Comparison of ENCODE assay signal across 23 cellular contexts in the genomic region with DNA sequence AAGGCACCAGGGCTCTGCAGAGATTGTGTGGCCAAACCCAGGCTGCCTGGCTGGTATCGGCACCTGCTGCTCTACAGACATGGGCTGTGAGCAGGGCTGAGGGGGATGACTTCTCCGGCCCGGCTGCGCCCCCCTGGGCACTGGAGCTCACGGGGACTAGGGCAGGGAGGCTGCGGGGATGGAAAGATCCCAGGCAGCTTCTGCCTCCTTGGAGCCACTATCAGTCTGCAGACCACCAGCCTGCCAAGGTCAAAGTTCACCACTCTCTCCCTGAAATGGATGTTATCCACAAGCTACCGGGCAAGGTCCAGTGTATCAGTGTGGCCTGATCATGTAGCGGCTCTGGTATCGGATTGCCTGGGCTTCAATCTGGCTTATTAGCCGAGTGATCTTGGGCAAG.
"Had no signal": no experiment of that assay in that cellular context is flagged by ENCODE, and none has a peak within 500 bp of the region (broad histone marks: within the 10 kb centered on the region; RNA-seq: fewer than 3 reads in every experiment).

No MANE protein-coding gene starts in this region.

- H3K27ac Mint-ChIP-seq: activated CD8-positive, alpha-beta memory T cell treated with anti-CD3 and anti-CD28 coated beads, Interleukin-2, amount 10 ng/mL, durations not matched to agents 7 days and 5 days; activated naive CD4-positive, alpha-beta T cell treated with anti-CD3 and anti-CD28 coated beads, Interleukin-2, amount 50 U/mL, for 24 hours; memory B cell; naive thymus-derived CD4-positive, alpha-beta T cell; type B pancreatic cell had no signal

- H3K27me3 ChIP-seq: body of pancreas had no signal

- H3K36me3 Mint-ChIP-seq: activated CD8-positive, alpha-beta memory T cell treated with anti-CD3 and anti-CD28 coated beads, Interleukin-2, amount 10 ng/mL, durations not matched to agents 7 days and 5 days; activated naive CD4-positive, alpha-beta T cell treated with anti-CD3 and anti-CD28 coated beads, Interleukin-2, amount 50 U/mL, for 24 hours; memory B cell; naive thymus-derived CD4-positive, alpha-beta T cell; type B pancreatic cell had no signal

- H3K9me3 ChIP-seq: body of pancreas, left lung, mucosa of descending colon had no signal

- H3K27ac ChIP-seq: body of pancreas, left lung, SK-N-MC had no signal

- H3K4me3 Mint-ChIP-seq: activated CD8-positive, alpha-beta memory T cell treated with anti-CD3 and anti-CD28 coated beads, Interleukin-2, amount 10 ng/mL, durations not matched to agents 7 days and 5 days; activated naive CD4-positive, alpha-beta T cell treated with anti-CD3 and anti-CD28 coated beads, Interleukin-2, amount 50 U/mL, for 24 hours; central memory CD8-positive, alpha-beta T cell; memory B cell; naive thymus-derived CD4-positive, alpha-beta T cell; type B pancreatic cell had no signal

- H3K4me1 ChIP-seq: left lung had no signal

- H3K27me3 Mint-ChIP-seq: type B pancreatic cell had no signal

- H3K4me1 Mint-ChIP-seq: activated CD8-positive, alpha-beta memory T cell treated with anti-CD3 and anti-CD28 coated beads, Interleukin-2, amount 10 ng/mL, durations not matched to agents 7 days and 5 days; activated naive CD4-positive, alpha-beta T cell treated with anti-CD3 and anti-CD28 coated beads, Interleukin-2, amount 50 U/mL, for 24 hours; central memory CD8-positive, alpha-beta T cell; memory B cell; naive thymus-derived CD4-positive, alpha-beta T cell had no signal

- ATAC-seq: activated CD8-positive, alpha-beta memory T cell treated with anti-CD3 and anti-CD28 coated beads, Interleukin-2, amount 10 ng/mL, durations not matched to agents 7 days and 5 days; body of pancreas; left lung; naive thymus-derived CD4-positive, alpha-beta T cell had no signal

- DNase-seq: activated CD4-positive, alpha-beta T cell treated with anti-CD3 and anti-CD28 coated beads, Interleukin-2, amount 50 U/mL, for 48 hours; activated CD8-positive, alpha-beta memory T cell treated with anti-CD3 and anti-CD28 coated beads, Interleukin-2, amount 10 ng/mL, durations not matched to agents 7 days and 5 days; activated effector memory CD4-positive, alpha-beta T cell treated with anti-CD3 and anti-CD28 coated beads, Interleukin-2, amount 50 U/mL, for 16 hours; activated T-cell treated with anti-CD3 and anti-CD28 coated beads, Interleukin-2, amount 50 U/mL, for 48 hours; amygdala; body of pancreas; cortex of kidney; effector CD4-positive, alpha-beta T cell; foreskin melanocyte; head of caudate nucleus; retina; small intestine; stimulated activated CD4-positive, alpha-beta T cell treated with anti-CD3 and anti-CD28 coated beads, Interleukin-4, amount 100 ng/mL, for 4 hours; stimulated activated CD8-positive, alpha-beta memory T cell treated with anti-CD3 and anti-CD28 coated beads, Interleukin-4, amount 100 ng/mL, for 48 hours; stimulated activated naive CD4-positive, alpha-beta T cell treated with Interleukin-2 at 50 U/mL for 16 hours had no signal

- H3K9me3 Mint-ChIP-seq: activated naive CD4-positive, alpha-beta T cell treated with anti-CD3 and anti-CD28 coated beads, Interleukin-2, amount 50 U/mL, for 24 hours; central memory CD8-positive, alpha-beta T cell; memory B cell; type B pancreatic cell had no signal

- H3K4me3 ChIP-seq: body of pancreas, left lung, mucosa of descending colon, SK-N-MC had no signal

- H3K36me3 ChIP-seq: left lung had no signal
